In the genomic region with DNA sequence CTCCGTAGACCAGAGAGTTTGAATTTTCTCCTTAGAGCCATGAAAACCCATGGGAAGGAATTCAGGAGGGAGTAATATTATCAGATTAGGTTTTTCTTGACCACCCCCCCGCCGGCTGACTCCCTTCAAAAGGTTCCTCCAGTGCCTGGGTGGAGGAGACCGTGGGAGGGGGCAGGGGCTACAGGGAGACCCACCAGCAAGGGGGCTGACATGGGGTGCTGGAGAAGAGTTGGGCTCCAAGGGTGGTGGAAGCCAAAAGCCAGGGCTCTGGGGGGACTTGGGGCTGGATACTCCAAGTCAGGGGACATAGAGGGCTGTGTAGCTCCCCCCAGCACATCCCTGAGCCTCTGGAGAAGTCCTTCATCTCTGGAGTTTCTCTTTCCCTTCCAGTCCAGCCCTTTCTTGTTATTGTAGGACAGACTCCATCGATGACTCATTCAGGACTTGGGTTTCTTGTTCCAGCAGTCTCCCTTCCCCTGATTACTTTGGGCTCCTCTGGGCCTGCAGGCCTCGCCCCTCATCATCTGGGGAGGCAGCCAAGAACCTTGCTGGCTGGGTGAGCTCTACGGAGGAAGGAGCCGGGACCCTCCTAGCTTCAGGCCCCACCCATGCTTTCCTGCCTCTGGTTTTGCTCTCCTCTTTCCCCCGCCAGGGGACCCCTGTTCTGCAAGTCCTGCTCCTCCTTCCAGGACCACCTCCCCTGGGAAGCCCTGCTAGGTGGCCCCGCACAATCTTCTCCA, we compare ENCODE assay signal across 9 cellular contexts. TPM values are rescaled to one million over a fixed set of nuclear protein-coding genes. Genes with fewer than 3 reads are reported as not detected.
DNase-seq lines count a peak whose midpoint lies in the region; ATAC-seq and TF ChIP-seq lines count a peak whose summit lies in the region.
"Had no signal": no experiment of that assay in that cellular context is flagged by ENCODE, and none has a peak within 500 bp of the region (broad histone marks: within the 10 kb centered on the region; RNA-seq: fewer than 3 reads in every experiment).

No MANE protein-coding gene starts in this region.

- no peaks in the 10 kb centered on the region for H3K4me1 ChIP-seq in mucosa of descending colon (ENCODE audit: low read depth)
- no peaks in the 10 kb centered on the region for H3K4me1 ChIP-seq in A673 (ENCODE audit: insufficient read depth, low read length, poor library complexity, severe bottlenecking)

- peak; percentile 61 for ATAC-seq in mucosa of descending colon
- no peak for ATAC-seq in activated CD4-positive, CD25-positive, alpha-beta regulatory T cell treated with anti-CD3 and anti-CD28 coated beads, Interleukin-2, amount 50 U/mL, for 24 hours

- no peak overlapping the region for H3K4me3 ChIP-seq in AG04449 (ENCODE audit: low read depth, low read length)
- no peak overlapping the region for H3K4me3 ChIP-seq in mucosa of descending colon
- H3K4me3 ChIP-seq in A673 (ENCODE audit: low read depth, low read length, poor library complexity, severe bottlenecking) = no peak overlapping the region

- no TSS peak for BruUV-seq in A673 (replicated peaks; lab: Mats Ljungman, UMichigan)

- intact Hi-C loops in mucosa of descending colon (cut with DNase I, micrococcal nuclease) (no loop called here), A673 (cut with micrococcal nuclease; ENCODE audit: unreplicated experiment) (no loop called here)

- no peaks in the 10 kb centered on the region for H3K9me3 ChIP-seq in mucosa of descending colon
- H3K9me3 ChIP-seq in A673 (ENCODE audit: low read depth, low read length, poor library complexity, severe bottlenecking) = no peaks in the 10 kb centered on the region

- H3K36me3 ChIP-seq in mucosa of descending colon (ENCODE audit: low read depth) (no peaks in the 10 kb centered on the region), A673 (ENCODE audit: insufficient read depth, low read length, poor library complexity, severe bottlenecking) (no peaks in the 10 kb centered on the region)

- in situ Hi-C loops in G401 (cut with HindIII; ENCODE audit: low sequenced_read_pairs) = no loop called here

- no peak for TF ChIP-seq CTCF in AG04449 (IDR thresholded peaks at IDR 0.05; ENCODE audit: insufficient read depth, low read length, missing control alignments)
- no peak for TF ChIP-seq CTCF in mucosa of descending colon (IDR thresholded peaks at IDR 0.05)
- no peak for TF ChIP-seq CTCF in A673 (conservative IDR thresholded peaks at IDR 0.05; ENCODE audit: low read depth, low read length)

- POLR2A ChIA-PET in AG04449 (lab: Yijun Ruan, JAX) (interaction anchor here (0.7 kb wide), 1 partner anchor 9 kb away, joined by 3 read pairs; no protein-coding TSS in a partner anchor), A673 (lab: Charles Lee; ENCODE audit: low non-redundant PET) (no interaction called here)

- H3K27me3 ChIP-seq in A673 (replicated peaks; ENCODE audit: insufficient read depth, low read depth, low read length, poor library complexity) = peaks cover 12% of the 10 kb centered on the region

- H3K27ac ChIP-seq in A673 (ENCODE audit: low read depth, low read length, poor library complexity, severe bottlenecking) = no peak overlapping the region

- peak; percentile 92 for DNase-seq in AG04449 (ENCODE audit: low read depth, low spot score)
- DNase-seq in NCI-H226 = peak; percentile 90
- peak; percentile 47 for DNase-seq in epidermal melanocyte (ENCODE audit: insufficient read length, low spot score)
- DNase-seq in mucosa of descending colon = no peak
- DNase-seq in G401 (ENCODE audit: low spot score) = no peak
- no peak for DNase-seq in DMS153 (lab: John Stamatoyannopoulos, UW)
- no peak for DNase-seq in A673 (ENCODE audit: low spot score)
- DNase-seq: CD8-positive, alpha-beta memory T cell had no signal

- CTCF ChIA-PET in AG04449 (lab: Yijun Ruan, JAX) (interaction anchor here (1.0 to 1.6 kb wide), 2 partner anchors 12 to 20 kb away, joined by 3 read pairs; no protein-coding TSS in a partner anchor), A673 (lab: Charles Lee) (no interaction called here)

RNA-seq across cellular contexts. Expression of gene KIAA1755, which starts 10.5 kb away (rescaled TPM):
- total RNA-seq in mucosa of descending colon = 10 to 100 TPM in 1 of 3 donors, 1 to 10 TPM in 2; 1.2 to 22.4 (median 3.4) TPM
- not detected in 2 replicates for total RNA-seq in G401 (2014; rRNA removed; shearing (Covaris generic))
- total RNA-seq in A673 (2021) = not detected in 2 replicates
- total RNA-seq: CD8-positive, alpha-beta memory T cell had no signal

RNA-seq across cellular contexts. Expression of gene BPI, which starts 32.9 kb away (rescaled TPM):
- under 1 TPM in 1 of 3 donors, not detected in 2; 0.19 TPM for total RNA-seq in mucosa of descending colon
- not detected in 2 replicates for total RNA-seq in G401 (2014; rRNA removed; shearing (Covaris generic))
- not detected in 2 replicates for total RNA-seq in A673 (2021)
- total RNA-seq: CD8-positive, alpha-beta memory T cell had no signal

Comparison
In these comparisons a context has a peak if more than half of its experiments do, and no peak if none do; other contexts are left out.
1. DNase-seq: peak in AG04449 (single experiment), NCI-H226 (single experiment) and epidermal melanocyte (single experiment); none in mucosa of descending colon (0 of 3), G401 (single experiment), DMS153 (single experiment) and A673 (single experiment).